Comparison of ENCODE assay signal across 8 cellular contexts in genomic region chr12:111840831-111841230, GRCh38. TPM values are rescaled to one million over a fixed set of nuclear protein-coding genes. Genes with fewer than 3 reads are reported as not detected.
DNase-seq lines count a peak whose midpoint lies in the region; ATAC-seq and TF ChIP-seq lines count a peak whose summit lies in the region.

No MANE protein-coding gene starts in this region.

- H3K4me3 ChIP-seq in H7 (ENCODE audit: insufficient read depth, low read depth, low read length) (peak overlapping the region; percentile 66), SJSA1 (peak overlapping the region; percentile 96), fibroblast of the aortic adventitia (ENCODE audit: low read depth, low read length) (peak overlapping the region; percentile 98), skeletal muscle cell (ENCODE audit: low read depth, low read length) (peak overlapping the region; percentile 87)

- H3K27ac ChIP-seq in SJSA1, result no peak overlapping the region

- TF ChIP-seq CTCF in fibroblast of the aortic adventitia (IDR thresholded peaks at IDR 0.05; ENCODE audit: insufficient read depth, low read length), result no peak

- no peak for ATAC-seq in GM19395 (IDR thresholded peaks at IDR 0.05; ENCODE audit: unreplicated experiment)

- H3K27me3 ChIP-seq in H7 (ENCODE audit: control insufficient read depth, insufficient read depth, low read length), result no peaks in the 10 kb centered on the region
- H3K27me3 ChIP-seq in SJSA1 (replicated peaks), result no peaks in the 10 kb centered on the region

- DNase-seq in H7 (no peak), SJSA1 (ENCODE audit: low read depth in 1 of 2, low spot score in 2 of 2) (no peak), fibroblast of the aortic adventitia (ENCODE audit: low read depth) (peak; percentile 2), skeletal muscle cell (ENCODE audit: low read depth) (no peak), HCEC 1CT (no peak), occipital lobe (lab: John Stamatoyannopoulos, UW) (no peak), dermis blood vessel endothelial cell (no peak)

- no peaks in the 10 kb centered on the region for H3K9me3 ChIP-seq in SJSA1 (replicated peaks)

- H3K36me3 ChIP-seq in H7 (replicated peaks; ENCODE audit: control insufficient read depth, insufficient read depth, low read length), result peaks cover 7% of the 10 kb centered on the region
- peaks cover 35% of the 10 kb centered on the region for H3K36me3 ChIP-seq in SJSA1

- H3K4me1 ChIP-seq in SJSA1 (replicated peaks), result peaks cover 15% of the 10 kb centered on the region

RNA-seq across cellular contexts. Expression of gene MAPKAPK5, which starts 1.2 kb away (rescaled TPM):
- 102 and 130 TPM in 2 replicates for total RNA-seq in H7 (2014; rRNA removed; shearing (Covaris generic))
- 60.8 and 66.4 TPM in 2 replicates for total RNA-seq in SJSA1 (2014; rRNA removed; shearing (Covaris generic))
- total RNA-seq in fibroblast of the aortic adventitia (ENCODE audit: low replicate concordance) (34.6 and 43.3 TPM in 2 replicates), occipital lobe (33.8 TPM), dermis blood vessel endothelial cell (31.1 and 37.6 TPM in 2 replicates)
